9 cellular contexts compared by ENCODE assay signal in the genomic region with DNA sequence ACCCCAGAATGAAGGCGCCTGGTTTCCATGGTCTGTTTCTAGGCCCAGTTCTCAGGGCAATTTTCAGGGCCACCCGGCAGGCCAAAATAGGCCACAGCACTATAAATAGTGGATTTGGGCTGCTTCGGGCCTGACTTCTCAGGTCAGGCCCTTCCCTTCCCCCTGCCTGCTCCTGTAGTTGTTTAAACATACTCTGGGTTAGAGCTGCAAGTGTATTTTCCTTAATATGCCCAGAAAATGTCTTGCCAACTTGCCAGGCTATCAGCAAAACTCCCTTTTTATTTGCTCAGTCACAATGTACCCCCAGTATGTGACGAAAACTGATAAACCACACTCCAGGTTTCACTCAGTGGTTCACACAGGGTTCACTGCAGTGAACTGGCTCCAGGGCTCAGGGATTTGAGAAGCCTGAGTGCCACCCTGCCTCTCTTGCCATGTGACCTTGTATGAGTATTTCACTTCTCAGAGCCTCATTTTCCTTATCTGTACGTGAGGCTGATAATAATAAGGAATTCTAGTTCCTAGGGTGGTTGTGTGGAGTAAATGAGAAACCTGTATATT.
A peak's percentile ranks its signal among the peaks of the same experiment; 100 is the strongest.
DNase-seq lines count a peak whose midpoint lies in the region; ATAC-seq and TF ChIP-seq lines count a peak whose summit lies in the region.
"Had no signal": no experiment of that assay in that cellular context is flagged by ENCODE, and none has a peak within 500 bp of the region (broad histone marks: within the 10 kb centered on the region; RNA-seq: fewer than 3 reads in every experiment).

No MANE protein-coding gene starts in this region.

- no peaks in the 10 kb centered on the region for H3K36me3 ChIP-seq in KMS-11 (ENCODE audit: insufficient read depth)
- no peaks in the 10 kb centered on the region for H3K36me3 ChIP-seq in cardiac muscle cell

- CTCF ChIA-PET in HEK293T (lab: Yijun Ruan, JAX): no interaction called here

- H3K9me3 ChIP-seq in cardiac muscle cell (ENCODE audit: low read depth): no peaks in the 10 kb centered on the region

- H2AFZ ChIP-seq in KMS-11 (ENCODE audit: low read depth): no peak overlapping the region

- ATAC-seq in GM18907 (IDR thresholded peaks at IDR 0.05; ENCODE audit: unreplicated experiment) (peak; percentile 92), GM21515 (IDR thresholded peaks at IDR 0.05; ENCODE audit: unreplicated experiment) (no peak)

- peak; percentile 40 to 79 for DNase-seq in cardiac muscle cell (ENCODE audit: low read depth in 1 of 2, low spot score in 1 of 2)
- peak; percentile 34 for DNase-seq in putamen (ENCODE audit: low spot score)
- no peak for DNase-seq in hepatic stellate cell (ENCODE audit: low spot score)
- no peak for DNase-seq in D341Med (ENCODE audit: low spot score)
- DNase-seq in HEK293T (ENCODE audit: extremely low spot score): no peak
- DNase-seq: stimulated activated CD4-positive, alpha-beta T cell treated with anti-CD3 and anti-CD28 coated beads, Interleukin-1b, Interleukin-23, amount 100 ng/mL, for 48 hours had no signal

- TF ChIP-seq CTCF in KMS-11 (conservative IDR thresholded peaks at IDR 0.05; ENCODE audit: low read depth, low read length) (no peak), cardiac muscle cell (IDR thresholded peaks at IDR 0.05; ENCODE audit: low read depth, low read length) (no peak)

- H3K4me1 ChIP-seq in KMS-11 (ENCODE audit: low read depth, poor library complexity, severe bottlenecking) (peaks cover 14% of the 10 kb centered on the region), cardiac muscle cell (ENCODE audit: low read depth) (peaks cover 14% of the 10 kb centered on the region)

- H3K4me3 ChIP-seq in KMS-11 (IDR thresholded peaks at IDR 0.05; ENCODE audit: insufficient read depth, low read depth, low read length) (no peak overlapping the region), cardiac muscle cell (no peak overlapping the region)

- H4K20me1 ChIP-seq in KMS-11 (ENCODE audit: insufficient read depth): no peaks in the 10 kb centered on the region

- H3K79me2 ChIP-seq in KMS-11 (ENCODE audit: insufficient read depth, low read depth): no peaks in the 10 kb centered on the region

- H3K4me2 ChIP-seq in KMS-11: no peak overlapping the region; the same call in 1 of the 2 replicates

- H3K27ac ChIP-seq in KMS-11: peak overlapping the region; percentile 30; the same call in 1 of the 2 replicates
- H3K27ac ChIP-seq in cardiac muscle cell: peak overlapping the region; percentile 91

- POLR2A ChIA-PET in HEK293T (lab: Yijun Ruan, JAX): no interaction called here

- no peak overlapping the region for H3K9ac ChIP-seq in KMS-11

- H3K27me3 ChIP-seq in KMS-11 (ENCODE audit: insufficient read depth, low read depth): no peaks in the 10 kb centered on the region
- no peaks in the 10 kb centered on the region for H3K27me3 ChIP-seq in cardiac muscle cell

TF ChIP-seq in HEK293T, 16 proteins besides CTCF, POLR2A, EP300 and RAD21:
- TF ChIP-seq SUZ12 (IDR thresholded peaks at IDR 0.05) (no peak), FOXM1 (IDR thresholded peaks at IDR 0.05; ENCODE audit: borderline replicate concordance) (no peak), CTBP1 (IDR thresholded peaks at IDR 0.05; ENCODE audit: borderline replicate concordance) (no peak), BHLHE40 (IDR thresholded peaks at IDR 0.05; ENCODE audit: borderline replicate concordance) (no peak), FOXA1 (IDR thresholded peaks at IDR 0.05) (no peak), NFRKB (IDR thresholded peaks at IDR 0.05) (no peak), ARNT (IDR thresholded peaks at IDR 0.05) (no peak), ELF4 (IDR thresholded peaks at IDR 0.05) (no peak), ZNF384 (IDR thresholded peaks at IDR 0.05) (no peak), LEF1 (IDR thresholded peaks at IDR 0.05; ENCODE audit: borderline replicate concordance) (no peak), SP1 (IDR thresholded peaks at IDR 0.05) (no peak), FOXK2 (IDR thresholded peaks at IDR 0.05) (no peak), L3MBTL2 (conservative IDR thresholded peaks at IDR 0.05) (no peak), TARDBP (IDR thresholded peaks at IDR 0.05) (no peak)
- TF ChIP-seq, protein P1, sequence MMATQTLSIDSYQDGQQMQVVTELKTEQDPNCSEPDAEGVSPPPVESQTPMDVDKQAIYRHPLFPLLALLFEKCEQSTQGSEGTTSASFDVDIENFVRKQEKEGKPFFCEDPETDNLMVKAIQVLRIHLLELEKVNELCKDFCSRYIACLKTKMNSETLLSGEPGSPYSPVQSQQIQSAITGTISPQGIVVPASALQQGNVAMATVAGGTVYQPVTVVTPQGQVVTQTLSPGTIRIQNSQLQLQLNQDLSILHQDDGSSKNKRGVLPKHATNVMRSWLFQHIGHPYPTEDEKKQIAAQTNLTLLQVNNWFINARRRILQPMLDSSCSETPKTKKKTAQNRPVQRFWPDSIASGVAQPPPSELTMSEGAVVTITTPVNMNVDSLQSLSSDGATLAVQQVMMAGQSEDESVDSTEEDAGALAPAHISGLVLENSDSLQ (IDR thresholded peaks at IDR 0.05): no peak

Comparison
In these comparisons a context has a peak if more than half of its experiments do, and no peak if none do; other contexts are left out.
1. DNase-seq: peak in cardiac muscle cell (2 of 2) and putamen (single experiment); none in hepatic stellate cell (single experiment), D341Med (single experiment) and HEK293T (single experiment).